ENCODE assay signal across 1 cellular context in genomic region chr15:71380345-71380744, GRCh38.
TF ChIP-seq lines count a peak whose summit lies in the region.

No MANE protein-coding gene starts in this region.

TF ChIP-seq in HepG2, 621 proteins besides CTCF, POLR2A, EP300 and RAD21 (continued from another document):
- TF ChIP-seq HHEX (CRISPR knock-in tag; IDR thresholded peaks at IDR 0.05) (no peak), ZBTB42 (CRISPR knock-in tag; IDR thresholded peaks at IDR 0.05) (no peak), GZF1 (CRISPR knock-in tag; IDR thresholded peaks at IDR 0.05) (no peak), ZBTB10 (CRISPR knock-in tag; IDR thresholded peaks at IDR 0.05; ENCODE audit: borderline replicate concordance) (no peak)
